8 cellular contexts compared by ENCODE assay signal in genomic region chr17:76557368-76558209, GRCh38. TPM values are rescaled to one million over a fixed set of nuclear protein-coding genes. Genes with fewer than 3 reads are reported as not detected.
DNase-seq lines count a peak whose midpoint lies in the region; ATAC-seq and TF ChIP-seq lines count a peak whose summit lies in the region.

No MANE protein-coding gene starts in this region.

- H3K4me1 ChIP-seq in GM23338 (ENCODE audit: insufficient read depth), result peaks cover 35% of the 10 kb centered on the region

- no peaks in the 10 kb centered on the region for H3K9me2 ChIP-seq in GM23338 (ENCODE audit: insufficient read depth)

- H3K36me3 ChIP-seq in GM23338 (ENCODE audit: insufficient read depth), result peaks cover 26% of the 10 kb centered on the region

- DNase-seq in EL (peak; percentile 97), GM23338 (ENCODE audit: low spot score) (peak; percentile 99), Kasumi-1 (lab: John Stamatoyannopoulos, UW) (peak; percentile 99), RKO (ENCODE audit: low spot score) (peak; percentile 96), fibroblast of peridontal ligament (ENCODE audit: extremely low read depth) (peak; percentile 98), natural killer cell (peak; percentile 86)
- peak; percentile 85 to 94 (median 92) for DNase-seq in stimulated activated naive CD4-positive, alpha-beta T cell (lab: John Stamatoyannopoulos, UW)

- H4K20me1 ChIP-seq in GM23338 (replicated peaks; ENCODE audit: insufficient read depth), result peaks cover 36% of the 10 kb centered on the region

- peaks cover 36% of the 10 kb centered on the region for H3F3A ChIP-seq in GM23338 (replicated peaks; ENCODE audit: low read depth)

- peak overlapping the region; percentile 80 for H3K27ac ChIP-seq in GM23338 (ENCODE audit: low read depth)

- peak overlapping the region; percentile 87; the same call in 1 of the 2 replicates for H2AFZ ChIP-seq in GM23338

- H3K9me3 Mint-ChIP-seq in GM23338 (no peaks in the 10 kb centered on the region), natural killer cell (no peaks in the 10 kb centered on the region)
- H3K9me3 Mint-ChIP-seq in activated T-helper 17 cell treated with anti-CD3 and anti-CD28 coated beads, Interleukin-2, amount 50 U/mL, for 72 hours, result no peaks in the 10 kb centered on the region

- TF ChIP-seq CTCF in GM23338 (conservative IDR thresholded peaks at IDR 0.05; ENCODE audit: low read depth in 2 of 2), result peak; percentile 54 to 60
- no peak for TF ChIP-seq CTCF in natural killer cell (IDR thresholded peaks at IDR 0.05)

- H3K27me3 Mint-ChIP-seq in GM23338 (ENCODE audit: insufficient read depth, low read depth, poor library complexity) (peaks cover 12% of the 10 kb centered on the region), natural killer cell (ENCODE audit: low read depth in 2 of 2) (no peaks in the 10 kb centered on the region)
- no peaks in the 10 kb centered on the region for H3K27me3 Mint-ChIP-seq in activated T-helper 17 cell treated with anti-CD3 and anti-CD28 coated beads, Interleukin-2, amount 50 U/mL, for 72 hours

- H3K4me3 Mint-ChIP-seq in GM23338 (peak overlapping the region; percentile 99), natural killer cell (peak overlapping the region; percentile 100)
- H3K4me3 Mint-ChIP-seq in activated T-helper 17 cell treated with anti-CD3 and anti-CD28 coated beads, Interleukin-2, amount 50 U/mL, for 72 hours, result peak overlapping the region; percentile 100

- H3K4me2 ChIP-seq in GM23338, result peak overlapping the region; percentile 96

- no peaks in the 10 kb centered on the region for H3K27me3 ChIP-seq in GM23338 (ENCODE audit: insufficient read depth)

- ATAC-seq in GM23338 (peak; percentile 95), natural killer cell (peak; percentile 83 to 91 (median 85))
- peak; percentile 89 for ATAC-seq in activated T-helper 17 cell treated with anti-CD3 and anti-CD28 coated beads, Interleukin-2, amount 50 U/mL, for 72 hours (replicated peaks)

- peak overlapping the region; percentile 97 for H3K4me3 ChIP-seq in GM23338

- H3K4me1 Mint-ChIP-seq in GM23338 (peaks cover 36% of the 10 kb centered on the region), natural killer cell (peaks cover 32 to 34% of the 10 kb centered on the region in 2 donors)
- peaks cover 20% of the 10 kb centered on the region for H3K4me1 Mint-ChIP-seq in activated T-helper 17 cell treated with anti-CD3 and anti-CD28 coated beads, Interleukin-2, amount 50 U/mL, for 72 hours

- peaks cover 49% of the 10 kb centered on the region for H3K36me3 Mint-ChIP-seq in GM23338 (ENCODE audit: low read depth)
- H3K36me3 Mint-ChIP-seq in activated T-helper 17 cell treated with anti-CD3 and anti-CD28 coated beads, Interleukin-2, amount 50 U/mL, for 72 hours (ENCODE audit: low read depth), result peaks cover 58% of the 10 kb centered on the region
- no peaks in the 10 kb centered on the region for H3K36me3 Mint-ChIP-seq in natural killer cell

- peak overlapping the region; percentile 99 for H3K27ac Mint-ChIP-seq in GM23338
- H3K27ac Mint-ChIP-seq in activated T-helper 17 cell treated with anti-CD3 and anti-CD28 coated beads, Interleukin-2, amount 50 U/mL, for 72 hours, result peak overlapping the region; percentile 100
- peak overlapping the region; percentile 100 for H3K27ac Mint-ChIP-seq in natural killer cell

- H3K79me2 ChIP-seq in GM23338 (replicated peaks; ENCODE audit: insufficient read depth), result peaks cover 48% of the 10 kb centered on the region

- intact Hi-C loops in natural killer cell (cut with micrococcal nuclease), result loop anchor here (1.0 to 5.0 kb wide), 4 partner anchors 42 to 160 kb away; no protein-coding TSS in a partner anchor

TF ChIP-seq in GM23338, 12 proteins besides CTCF, POLR2A, EP300 and RAD21 (continues in another document):
- TF ChIP-seq, protein P1, sequence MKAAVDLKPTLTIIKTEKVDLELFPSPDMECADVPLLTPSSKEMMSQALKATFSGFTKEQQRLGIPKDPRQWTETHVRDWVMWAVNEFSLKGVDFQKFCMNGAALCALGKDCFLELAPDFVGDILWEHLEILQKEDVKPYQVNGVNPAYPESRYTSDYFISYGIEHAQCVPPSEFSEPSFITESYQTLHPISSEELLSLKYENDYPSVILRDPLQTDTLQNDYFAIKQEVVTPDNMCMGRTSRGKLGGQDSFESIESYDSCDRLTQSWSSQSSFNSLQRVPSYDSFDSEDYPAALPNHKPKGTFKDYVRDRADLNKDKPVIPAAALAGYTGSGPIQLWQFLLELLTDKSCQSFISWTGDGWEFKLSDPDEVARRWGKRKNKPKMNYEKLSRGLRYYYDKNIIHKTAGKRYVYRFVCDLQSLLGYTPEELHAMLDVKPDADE (IDR thresholded peaks at IDR 0.05), result peak; percentile 95
- TF ChIP-seq NANOG (IDR thresholded peaks at IDR 0.05; ENCODE audit: borderline replicate concordance) (no peak), ZNF331 (CRISPR knock-in tag; IDR thresholded peaks at IDR 0.05; ENCODE audit: low read depth) (no peak), JUNB (IDR thresholded peaks at IDR 0.05; ENCODE audit: unreplicated experiment) (no peak), POLR2AphosphoS5 (IDR thresholded peaks at IDR 0.05; ENCODE audit: low read depth) (peak; percentile 97), EZH2 (IDR thresholded peaks at IDR 0.05; ENCODE audit: low read depth, unreplicated experiment) (no peak), REST (IDR thresholded peaks at IDR 0.05; ENCODE audit: unreplicated experiment) (no peak), EZH2phosphoT487 (IDR thresholded peaks at IDR 0.05; ENCODE audit: unreplicated experiment) (no peak), STAT1 (IDR thresholded peaks at IDR 0.05; ENCODE audit: unreplicated experiment) (no peak)

RNA-seq across cellular contexts. Expression of gene PRCD, which starts 17.7 kb away (rescaled TPM):
- total RNA-seq in GM23338 (2014; rRNA removed; shearing (Covaris generic)), result 0.38 and 0.50 TPM in 2 replicates
- polyA plus RNA-seq in GM23338 (2016; fragmentation: Nextera tagmentation; extraction: Ambion mirVana), result 1.6 and 2.5 TPM in 2 replicates
- total RNA-seq in activated T-helper 17 cell treated with anti-CD3 and anti-CD28 coated beads, Interleukin-2, amount 50 U/mL, for 72 hours, result not detected
- total RNA-seq in natural killer cell, result 1 to 10 TPM in 1 of 3 donors, under 1 TPM in 2; 0.77 to 1.1 (median 0.82) TPM

RNA-seq across cellular contexts. Expression of gene CYGB, which starts 20.1 kb away (rescaled TPM):
- total RNA-seq in GM23338 (2014; rRNA removed; shearing (Covaris generic)), result 1.7 and 2.1 TPM in 2 replicates
- polyA plus RNA-seq in GM23338 (2016; fragmentation: Nextera tagmentation; extraction: Ambion mirVana), result 0.85 and 1.2 TPM in 2 replicates
- total RNA-seq in activated T-helper 17 cell treated with anti-CD3 and anti-CD28 coated beads, Interleukin-2, amount 50 U/mL, for 72 hours, result not detected
- total RNA-seq in natural killer cell, result under 1 TPM; 0.12 to 0.33 (median 0.16) TPM

RNA-seq across cellular contexts. Expression of gene ST6GALNAC2, which starts 28.1 kb away (rescaled TPM):
- 0.31 TPM in 1 of 2 replicates, not detected in the other for total RNA-seq in GM23338 (2014; rRNA removed; shearing (Covaris generic))
- polyA plus RNA-seq in GM23338 (2016; fragmentation: Nextera tagmentation; extraction: Ambion mirVana), result not detected in 2 replicates
- under 1 TPM in 1 of 2 donors, not detected in 1; 0.29 TPM for total RNA-seq in activated T-helper 17 cell treated with anti-CD3 and anti-CD28 coated beads, Interleukin-2, amount 50 U/mL, for 72 hours
- under 1 TPM in 1 of 3 donors, not detected in 2; 0.65 TPM for total RNA-seq in natural killer cell

RNA-seq across cellular contexts. Expression of gene RHBDF2, which starts 56.4 kb away (rescaled TPM):
- 19.5 and 29.5 TPM in 2 replicates for total RNA-seq in GM23338 (2014; rRNA removed; shearing (Covaris generic))
- polyA plus RNA-seq in GM23338 (2016; fragmentation: Nextera tagmentation; extraction: Ambion mirVana), result 9.4 and 10.5 TPM in 2 replicates
- 10 to 100 TPM; 33.3 to 56.5 TPM for total RNA-seq in activated T-helper 17 cell treated with anti-CD3 and anti-CD28 coated beads, Interleukin-2, amount 50 U/mL, for 72 hours
- total RNA-seq in natural killer cell, result 100 to 1,000 TPM; 194 to 233 (median 202) TPM

Comparison
In these comparisons a context has a peak if more than half of its experiments do, and no peak if none do; other contexts are left out.
1. Peak in every context shown above with its lines: DNase-seq, ATAC-seq, H3K4me3 ChIP-seq and H3K27ac ChIP-seq.